Comparison of ENCODE assay signal across 9 cellular contexts in the genomic region with DNA sequence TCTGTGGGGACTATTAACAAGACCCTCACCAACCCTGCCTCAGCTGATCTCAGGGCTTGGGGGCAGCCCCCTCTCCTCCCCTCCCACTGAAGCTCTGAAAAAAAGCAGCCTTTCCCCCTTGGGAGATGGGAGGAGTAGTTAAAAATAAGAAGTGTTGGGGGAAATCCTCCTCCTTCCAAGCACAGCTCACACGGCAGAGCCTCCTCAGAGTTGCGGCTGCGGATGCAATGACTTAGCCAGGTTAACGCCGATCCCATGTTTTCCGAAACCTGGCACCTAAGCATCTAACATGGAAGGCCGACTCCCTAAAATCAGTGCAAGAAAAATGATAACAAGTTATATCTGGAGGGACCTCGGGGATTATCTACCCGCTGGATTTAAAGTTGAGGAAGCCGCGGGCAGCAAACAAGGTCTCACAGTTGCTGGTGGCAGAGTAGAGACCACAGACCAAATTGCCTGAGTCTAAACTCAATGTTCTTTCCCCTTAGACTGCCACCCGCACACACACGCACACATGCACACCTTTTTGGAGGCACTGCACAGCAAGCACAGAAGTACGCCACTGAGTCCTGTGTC. TPM values are rescaled to one million over a fixed set of nuclear protein-coding genes. Genes with fewer than 3 reads are reported as not detected.
DNase-seq lines count a peak whose midpoint lies in the region; ATAC-seq and TF ChIP-seq lines count a peak whose summit lies in the region.
"Had no signal": no experiment of that assay in that cellular context is flagged by ENCODE, and none has a peak within 500 bp of the region (broad histone marks: within the 10 kb centered on the region; RNA-seq: fewer than 3 reads in every experiment).

No MANE protein-coding gene starts in this region.

- H3K36me3 ChIP-seq in body of pancreas (replicated peaks in 1 of 2; ENCODE audit: insufficient read depth in 1 of 2, low read depth in 2 of 2) = no peaks in the 10 kb centered on the region
- peaks cover 30% of the 10 kb centered on the region for H3K36me3 ChIP-seq in iPS-20b (ENCODE audit: insufficient read depth, low read depth, low read length)

- H3K27me3 Mint-ChIP-seq in HFFc6 (ENCODE audit: insufficient read depth) = peaks cover 28% of the 10 kb centered on the region

- H3K4me1 ChIP-seq in body of pancreas (peaks cover 57% of the 10 kb centered on the region), iPS-20b (ENCODE audit: insufficient read depth, low read length) (peaks cover 34% of the 10 kb centered on the region)

- no peaks in the 10 kb centered on the region for H3K27me3 ChIP-seq in body of pancreas
- peaks cover 17% of the 10 kb centered on the region; the same call in 1 of the 2 replicates for H3K27me3 ChIP-seq in iPS-20b (ENCODE audit: insufficient read depth, low read length)

- TF ChIP-seq CTCF in HFFc6 (IDR thresholded peaks at IDR 0.05) (no peak), body of pancreas (IDR thresholded peaks at IDR 0.05) (no peak)

- peaks cover 27% of the 10 kb centered on the region for H3K9me3 Mint-ChIP-seq in HFFc6

- peak; percentile 1 for ATAC-seq in body of pancreas
- ATAC-seq in GM21619 (IDR thresholded peaks at IDR 0.05; ENCODE audit: unreplicated experiment) = no peak

- intact Hi-C loops in body of pancreas (cut with DNase I) = no loop called here

- H3K27ac ChIP-seq in body of pancreas = peak overlapping the region; percentile 69 to 93 (median 90)
- H3K27ac ChIP-seq in iPS-20b (ENCODE audit: low read length) = no peak overlapping the region
- H3K27ac ChIP-seq in skin epidermis = peak overlapping the region in 10 of 21 experiments; percentile 61 to 91 (median 79)

- peak overlapping the region in 1 of 2 donors; percentile 73 for H3K4me3 ChIP-seq in body of pancreas
- peak overlapping the region; percentile 97 for H3K4me3 ChIP-seq in iPS-20b (ENCODE audit: low read length)
- H3K4me3 ChIP-seq in skin epidermis = peak overlapping the region in 4 of 7 experiments; percentile 50 to 60 (median 54)

- TF ChIP-seq POLR2A in body of pancreas (IDR thresholded peaks at IDR 0.05) = no peak

- peak overlapping the region; percentile 100 for H3K4me3 Mint-ChIP-seq in HFFc6

- H3K36me3 Mint-ChIP-seq in HFFc6 (ENCODE audit: low read depth) = peaks cover 47% of the 10 kb centered on the region

- peak overlapping the region; percentile 54 for H3K27ac Mint-ChIP-seq in HFFc6

- H3K9ac ChIP-seq in iPS-20b (ENCODE audit: low read depth, low read length) = peak overlapping the region; percentile 82

- WGBS in body of pancreas, 2 donors = 56 to 73% methylated on average over 14 of the region's 14 CpGs

- peaks cover 48% of the 10 kb centered on the region for H3K4me1 Mint-ChIP-seq in HFFc6 (ENCODE audit: low read depth)

- H3K9me3 ChIP-seq in body of pancreas (no peaks in the 10 kb centered on the region), iPS-20b (ENCODE audit: insufficient read depth, low read depth, low read length) (no peaks in the 10 kb centered on the region)

- DNase-seq in HFFc6 = no peak
- no peak for DNase-seq in body of pancreas
- no peak for DNase-seq in NCI-H510A (lab: John Stamatoyannopoulos, UW)
- no peak for DNase-seq in NCI-H345 treated with DMSO at 0.1 percent for 48 hours (lab: John Stamatoyannopoulos, UW; ENCODE audit: unreplicated experiment)
- no peak for DNase-seq in NCI-H524 (lab: John Stamatoyannopoulos, UW)
- DNase-seq: activated CD4-positive, alpha-beta T cell treated with anti-CD3 and anti-CD28 coated beads, Interleukin-2, amount 50 U/mL, for 1 hour had no signal

RNA-seq across cellular contexts. Expression of a gene that starts 1.1 kb away (rescaled TPM):
- total RNA-seq in HFFc6 (2021; fragmentation: NEBNext Ultra II Directional; extraction: Animal tissue kit (Norgen Biotek cat#: 25700)) = 1,000 to 10,000 TPM; 1,264 to 1,620 (median 1,342) TPM
- total RNA-seq in body of pancreas = 100 to 1,000 TPM; 417 to 435 TPM
